In the genomic region with DNA sequence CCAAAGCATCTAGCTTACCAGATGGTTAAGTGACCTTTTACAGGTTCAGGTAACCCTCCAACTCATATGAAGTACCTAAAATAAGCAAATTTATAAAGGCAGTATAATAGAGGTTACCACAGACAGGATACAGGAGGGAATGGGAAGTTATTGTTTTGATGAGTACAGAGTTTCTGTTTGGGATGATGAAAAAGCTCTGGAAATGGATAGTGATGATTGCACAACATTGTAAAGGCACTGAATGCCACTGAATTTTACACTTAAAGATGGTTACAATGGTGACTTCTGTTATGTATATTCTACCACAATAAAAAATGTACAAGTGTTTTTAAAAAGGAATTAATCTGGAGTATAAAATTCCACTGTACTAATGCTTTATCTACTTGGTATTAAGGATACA, we compare ENCODE assay signal across 35 cellular contexts.
"Had no signal": no experiment of that assay in that cellular context is flagged by ENCODE, and none has a peak within 500 bp of the region (broad histone marks: within the 10 kb centered on the region; RNA-seq: fewer than 3 reads in every experiment).

No MANE protein-coding gene starts in this region.

- DNase-seq: Kasumi-1, MG63, MM.1S, MV-4-11, NCI-H1048, NCI-H1092, NCI-H1092 treated with DMSO at 0.1 percent for 48 hours, NCI-H1105, NCI-H1105 treated with DMSO at 0.1 percent for 48 hours, NCI-H1417, NCI-H1417 treated with DMSO at 0.1 percent for 48 hours, NCI-H1436, NCI-H1436 treated with DMSO at 0.1 percent for 48 hours, NCI-H146, NCI-H1694, NCI-H1694 treated with DMSO at 0.1 percent for 48 hours, NCI-H187, NCI-H187 treated with DMSO at 0.1 percent for 48 hours, NCI-H1930, NCI-H2029, NCI-H2029 treated with DMSO at 0.1 percent for 48 hours, NCI-H2081, NCI-H2081 treated with DMSO at 0.1 percent for 48 hours, NCI-H2107, NCI-H2171, NCI-H2171 treated with DMSO at 0.1 percent for 48 hours, NCI-H2227 treated with DMSO at 0.1 percent for 48 hours, NCI-H226, NCI-H345, NCI-H446, NCI-H446 treated with DMSO at 0.1 percent for 48 hours, NCI-H510A, NCI-H510A treated with DMSO at 0.1 percent for 48 hours, NCI-H524, NCI-H524 treated with DMSO at 0.1 percent for 48 hours had no signal

- H3K4me3 ChIP-seq: MG63 had no signal

- H3K36me3 ChIP-seq: MG63 had no signal

- H3K9me3 ChIP-seq: MG63 had no signal
